ENCODE assay signal across 7 cellular contexts in genomic region chr21:38984982-38985422, GRCh38.
DNase-seq lines count a peak whose midpoint lies in the region; ATAC-seq lines count a peak whose summit lies in the region.

No MANE protein-coding gene starts in this region.

- H3K27me3 ChIP-seq in stomach smooth muscle (ENCODE audit: control insufficient read depth in 1 of 2, insufficient read depth in 2 of 2, low read length in 2 of 2): no peaks in the 10 kb centered on the region

- H3K4me3 Mint-ChIP-seq in T-helper 1 cell treated with Interleukin-12 subunit alpha and Interleukin-12 subunit beta and Interleukin-4 antibody, amounts not matched to agents 30 μg/mL and 1 μg/mL, for 36 hours: peak overlapping the region; percentile 73

- H3K4me1 Mint-ChIP-seq in T-helper 1 cell treated with Interleukin-12 subunit alpha and Interleukin-12 subunit beta and Interleukin-4 antibody, amounts not matched to agents 30 μg/mL and 1 μg/mL, for 36 hours (ENCODE audit: low read depth): peaks cover 42% of the 10 kb centered on the region

- H3K4me1 ChIP-seq in stomach smooth muscle (ENCODE audit: control insufficient read depth, insufficient read depth, low read length): peaks cover 54% of the 10 kb centered on the region

- peaks cover 6% of the 10 kb centered on the region for H3K27me3 Mint-ChIP-seq in T-helper 1 cell treated with Interleukin-12 subunit alpha and Interleukin-12 subunit beta and Interleukin-4 antibody, amounts not matched to agents 30 μg/mL and 1 μg/mL, for 36 hours (ENCODE audit: low read depth)

- DNase-seq in HS-27A (ENCODE audit: low read depth) (peak; percentile 77), glomerular visceral epithelial cell (ENCODE audit: extremely low spot score) (peak; percentile 89), activated gamma-delta T cell treated with Interleukin-2 at 50 U/mL for 16 hours (no peak), hypothalamus (lab: John Stamatoyannopoulos, UW) (no peak)

- peaks cover 4% of the 10 kb centered on the region for H3K36me3 Mint-ChIP-seq in T-helper 1 cell treated with Interleukin-12 subunit alpha and Interleukin-12 subunit beta and Interleukin-4 antibody, amounts not matched to agents 30 μg/mL and 1 μg/mL, for 36 hours (ENCODE audit: low read depth)

- peak overlapping the region; percentile 56 for H3K27ac ChIP-seq in stomach smooth muscle (ENCODE audit: low read length)

- no peaks in the 10 kb centered on the region for H3K9me3 ChIP-seq in stomach smooth muscle (ENCODE audit: control insufficient read depth in 2 of 2, low read length in 2 of 2)

- H3K27ac Mint-ChIP-seq in T-helper 1 cell treated with Interleukin-12 subunit alpha and Interleukin-12 subunit beta and Interleukin-4 antibody, amounts not matched to agents 30 μg/mL and 1 μg/mL, for 36 hours: peak overlapping the region; percentile 91

- peaks cover 3% of the 10 kb centered on the region for H3K9me3 Mint-ChIP-seq in T-helper 1 cell treated with Interleukin-12 subunit alpha and Interleukin-12 subunit beta and Interleukin-4 antibody, amounts not matched to agents 30 μg/mL and 1 μg/mL, for 36 hours

- H3K9ac ChIP-seq in stomach smooth muscle (ENCODE audit: low read length in 2 of 2): no peak overlapping the region

- H3K4me3 ChIP-seq in stomach smooth muscle (ENCODE audit: low read length in 2 of 2): no peak overlapping the region

- no peaks in the 10 kb centered on the region for H3K36me3 ChIP-seq in stomach smooth muscle (ENCODE audit: control insufficient read depth in 2 of 2, insufficient read depth in 2 of 2, low read length in 2 of 2)

- ATAC-seq in GM21723 (IDR thresholded peaks at IDR 0.05; ENCODE audit: unreplicated experiment): no peak

Comparison
In these comparisons a context has a peak if more than half of its experiments do, and no peak if none do; other contexts are left out.
1. DNase-seq: peak in HS-27A (single experiment) and glomerular visceral epithelial cell (single experiment); none in activated gamma-delta T cell treated with Interleukin-2 at 50 U/mL for 16 hours (single experiment) and hypothalamus (0 of 51).